In genomic region chr14:21269252-21270046, GRCh38 we compare ENCODE assay signal across 1 cellular context.
TF ChIP-seq lines count a peak whose summit lies in the region.

HNRNPC (minus strand) TSS chr14:21269442; CDS start chr14:21234193, 35,249 bp downstream.

TF ChIP-seq in HepG2, 621 proteins besides CTCF, POLR2A, EP300 and RAD21 (continued from another document and continues in another):
- TF ChIP-seq ZBTB2 (CRISPR knock-in tag; IDR thresholded peaks at IDR 0.05; ENCODE audit: low read depth) (no peak), ZNF232 (CRISPR knock-in tag; IDR thresholded peaks at IDR 0.05; ENCODE audit: borderline replicate concordance) (peak; percentile 88), POLR2G (IDR thresholded peaks at IDR 0.05; ENCODE audit: low read depth, low read length) (peak; percentile 100), FOXA1 (IDR thresholded peaks at IDR 0.05) (no peak), FOXA1 (CRISPR knock-in tag; IDR thresholded peaks at IDR 0.05) (no peak; the same call in 1 of the 2 replicates), MLLT10 (CRISPR knock-in tag; IDR thresholded peaks at IDR 0.05) (peak; percentile 97), PRDM4 (CRISPR knock-in tag; IDR thresholded peaks at IDR 0.05; ENCODE audit: borderline replicate concordance) (peak; percentile 87; the same call in 1 of the 2 replicates), E2F2 (CRISPR knock-in tag; IDR thresholded peaks at IDR 0.05; ENCODE audit: borderline replicate concordance) (peak; percentile 98; the same call in 1 of the 2 replicates), NFAT5 (CRISPR knock-in tag; IDR thresholded peaks at IDR 0.05) (peak; percentile 80; the same call in 1 of the 2 replicates), TOPORS (CRISPR knock-in tag; IDR thresholded peaks at IDR 0.05) (peak; percentile 90), ZSCAN31 (CRISPR knock-in tag; IDR thresholded peaks at IDR 0.05; ENCODE audit: low read depth) (peak; percentile 94), SPEN (CRISPR knock-in tag; IDR thresholded peaks at IDR 0.05; ENCODE audit: low read depth) (peak; percentile 89), BRCA1 (CRISPR knock-in tag; IDR thresholded peaks at IDR 0.05) (peak; percentile 62), ATF6 (CRISPR knock-in tag; conservative IDR thresholded peaks at IDR 0.05) (peak; percentile 94), ZC3H13 (CRISPR knock-in tag; IDR thresholded peaks at IDR 0.05) (no peak), ZNF800 (CRISPR knock-in tag; IDR thresholded peaks at IDR 0.05) (peak; percentile 78), ZNF44 (CRISPR knock-in tag; IDR thresholded peaks at IDR 0.05) (peak; percentile 90; the same call in 1 of the 2 replicates), ZNF784 (CRISPR knock-in tag; IDR thresholded peaks at IDR 0.05; ENCODE audit: borderline replicate concordance) (0 out of 2 replicates have a peak, but pooled peaks have one; percentile 47), ZNF747 (CRISPR knock-in tag; IDR thresholded peaks at IDR 0.05; ENCODE audit: borderline replicate concordance) (peak; percentile 92; the same call in 1 of the 2 replicates), ZNF264 (CRISPR knock-in tag; IDR thresholded peaks at IDR 0.05) (peak; percentile 76), HDAC1 (CRISPR knock-in tag; IDR thresholded peaks at IDR 0.05) (peak; percentile 32; the same call in 1 of the 2 replicates), POLR2AphosphoS2 (IDR thresholded peaks at IDR 0.05; ENCODE audit: low read depth, low read length) (peak; percentile 97), ATF1 (CRISPR knock-in tag; IDR thresholded peaks at IDR 0.05) (peak; percentile 97), KLF12 (CRISPR knock-in tag; IDR thresholded peaks at IDR 0.05; ENCODE audit: borderline replicate concordance) (peak; percentile 87), ZMAT3 (CRISPR knock-in tag; conservative IDR thresholded peaks at IDR 0.05) (peak; percentile 92; the same call in 1 of the 2 replicates), NR0B2 (CRISPR knock-in tag; IDR thresholded peaks at IDR 0.05) (no peak; the same call in none of the 2 replicates), DDIT3 (CRISPR knock-in tag; IDR thresholded peaks at IDR 0.05) (0 out of 2 replicates have a peak, but pooled peaks have one; percentile 67), NCOA5 (CRISPR knock-in tag; IDR thresholded peaks at IDR 0.05) (no peak), ZNF652 (CRISPR knock-in tag; IDR thresholded peaks at IDR 0.05; ENCODE audit: borderline replicate concordance, low read depth) (peak; percentile 19; the same call in 1 of the 2 replicates), YEATS4 (CRISPR knock-in tag; IDR thresholded peaks at IDR 0.05; ENCODE audit: borderline replicate concordance) (peak; percentile 90), NCOA1 (CRISPR knock-in tag; IDR thresholded peaks at IDR 0.05) (no peak; the same call in none of the 2 replicates), BCL6 (CRISPR knock-in tag; IDR thresholded peaks at IDR 0.05) (no peak; the same call in none of the 2 replicates), NPAS2 (CRISPR knock-in tag; IDR thresholded peaks at IDR 0.05; ENCODE audit: borderline replicate concordance) (no peak), IKZF4 (CRISPR knock-in tag; IDR thresholded peaks at IDR 0.05; ENCODE audit: borderline replicate concordance, low read depth, not compliant biosample characterization) (peak; percentile 45), ZNF644 (CRISPR knock-in tag; IDR thresholded peaks at IDR 0.05; ENCODE audit: low read depth) (no peak), RORA (CRISPR knock-in tag; IDR thresholded peaks at IDR 0.05) (no peak), HMGXB3 (CRISPR knock-in tag; IDR thresholded peaks at IDR 0.05; ENCODE audit: borderline replicate concordance) (no peak; the same call in 1 of the 2 replicates), MXD4 (CRISPR knock-in tag; IDR thresholded peaks at IDR 0.05) (0 out of 2 replicates have a peak, but pooled peaks have one; percentile 57), HDAC2 (CRISPR knock-in tag; IDR thresholded peaks at IDR 0.05) (peak; percentile 12; the same call in 1 of the 2 replicates)
